25 cellular contexts compared by ENCODE assay signal in genomic region chr10:69496352-69497234, GRCh38. TPM values are rescaled to one million over a fixed set of nuclear protein-coding genes. Genes with fewer than 3 reads are reported as not detected.
DNase-seq lines count a peak whose midpoint lies in the region; FAIRE-seq and TF ChIP-seq lines count a peak whose summit lies in the region.
"Had no signal": no experiment of that assay in that cellular context is flagged by ENCODE, and none has a peak within 500 bp of the region (broad histone marks: within the 10 kb centered on the region; RNA-seq: fewer than 3 reads in every experiment).

No MANE protein-coding gene starts in this region.

- H3K27me3 Mint-ChIP-seq in glutamatergic neuron (ENCODE audit: unreplicated experiment): peaks cover 5% of the 10 kb centered on the region
- H3K27me3 Mint-ChIP-seq: activated naive CD8-positive, alpha-beta T cell treated with anti-CD3 and anti-CD28 coated beads for 36 hours; B cell; stimulated activated naive CD8-positive, alpha-beta T cell treated with anti-CD3 and anti-CD28 coated beads, Interleukin-15, Interleukin-2, amounts not matched to agents 100 ng/mL and 50 ng/mL, for 24 hours had no signal

- 65% methylated on average over 5 of the region's 6 CpGs for WGBS in esophagus muscularis mucosa
- 74 to 100% methylated on average over 2 to 6 of the region's 6 CpGs for WGBS in transverse colon (ENCODE audit: low coverage in 1 of 2), 2 donors

- H3K9me3 Mint-ChIP-seq in glutamatergic neuron (ENCODE audit: unreplicated experiment): peaks cover 6% of the 10 kb centered on the region
- H3K9me3 Mint-ChIP-seq: activated naive CD8-positive, alpha-beta T cell treated with anti-CD3 and anti-CD28 coated beads for 36 hours; H9; nephron; stimulated activated naive CD8-positive, alpha-beta T cell treated with anti-CD3 and anti-CD28 coated beads, Interleukin-15, Interleukin-2, amounts not matched to agents 100 ng/mL and 50 ng/mL, for 24 hours had no signal

- TF ChIP-seq POLR2A in esophagus muscularis mucosa (IDR thresholded peaks at IDR 0.05; ENCODE audit: low read depth) (no peak), transverse colon (IDR thresholded peaks at IDR 0.05) (no peak), GM12892 (IDR thresholded peaks at IDR 0.05; ENCODE audit: low read depth, low read length) (no peak)

- in situ Hi-C loops in transverse colon (cut with MboI; ENCODE audit: low pct_ligation_motif_present in 1 of 4, low pct_unique_long_range_greater_than_20kb in 1 of 4, low sequenced_read_pairs in 3 of 4): no loop called here

- H3K4me3 ChIP-seq in esophagus muscularis mucosa (no peak overlapping the region), rectal smooth muscle tissue (ENCODE audit: low read length) (no peak overlapping the region), transverse colon (no peak overlapping the region)
- H3K4me3 ChIP-seq: hepatocyte had no signal

- H3K9me3 ChIP-seq in esophagus muscularis mucosa: no peaks in the 10 kb centered on the region
- H3K9me3 ChIP-seq in transverse colon: no peaks in the 10 kb centered on the region

- peaks cover 26 to 96% (median 91%) of the 10 kb centered on the region in 4 donors for H3K4me1 ChIP-seq in esophagus muscularis mucosa
- peaks cover 58% of the 10 kb centered on the region for H3K4me1 ChIP-seq in rectal smooth muscle tissue (ENCODE audit: control insufficient read depth, insufficient read depth, low read length)
- peaks cover under 1 to 23% (median 14%) of the 10 kb centered on the region in 4 donors for H3K4me1 ChIP-seq in transverse colon

- TF ChIP-seq CTCF in esophagus muscularis mucosa (IDR thresholded peaks at IDR 0.05) (no peak), transverse colon (IDR thresholded peaks at IDR 0.05) (no peak), glutamatergic neuron (IDR thresholded peaks at IDR 0.05; ENCODE audit: partially characterized antibody, unreplicated experiment) (no peak)

- peaks cover 5% of the 10 kb centered on the region for H3K36me3 Mint-ChIP-seq in glutamatergic neuron (ENCODE audit: unreplicated experiment)
- H3K36me3 Mint-ChIP-seq: activated naive CD8-positive, alpha-beta T cell treated with anti-CD3 and anti-CD28 coated beads for 36 hours had no signal

- no peak overlapping the region for H3K27ac Mint-ChIP-seq in glutamatergic neuron (ENCODE audit: unreplicated experiment)
- H3K27ac Mint-ChIP-seq: activated naive CD8-positive, alpha-beta T cell treated with anti-CD3 and anti-CD28 coated beads for 36 hours; B cell; stimulated activated naive CD8-positive, alpha-beta T cell treated with anti-CD3 and anti-CD28 coated beads, Interleukin-15, Interleukin-2, amounts not matched to agents 100 ng/mL and 50 ng/mL, for 24 hours had no signal

- intact Hi-C loops in esophagus muscularis mucosa (cut with DNase I) (no loop called here), transverse colon (cut with DNase I; ENCODE audit: low total_unique reads) (no loop called here)

- no peaks in the 10 kb centered on the region for H3K27me3 ChIP-seq in esophagus muscularis mucosa
- no peaks in the 10 kb centered on the region for H3K27me3 ChIP-seq in rectal smooth muscle tissue (ENCODE audit: control insufficient read depth, insufficient read depth, low read length)
- no peaks in the 10 kb centered on the region for H3K27me3 ChIP-seq in transverse colon
- H3K27me3 ChIP-seq: brain microvascular endothelial cell, hepatocyte had no signal

- DNase-seq in activated effector memory CD4-positive, alpha-beta T cell treated with anti-CD3 and anti-CD28 coated beads, Interleukin-2, amount 50 U/mL, for 16 hours: peak; percentile 57
- no peak for DNase-seq in activated effector memory CD4-positive, alpha-beta T cell treated with Interleukin-2 at 50 U/mL for 16 hours
- DNase-seq in esophagus muscularis mucosa (ENCODE audit: extremely low spot score) (no peak), transverse colon (no peak), OCI-M2 (lab: John Stamatoyannopoulos, UW; ENCODE audit: unreplicated experiment) (no peak), GM12892 (ENCODE audit: insufficient read length) (no peak), glutamatergic neuron (no peak)
- DNase-seq: activated CD4-positive, alpha-beta T cell treated with anti-CD3 and anti-CD28 coated beads for 1 hour; activated naive CD8-positive, alpha-beta T cell treated with anti-CD3 and anti-CD28 coated beads for 36 hours; brain microvascular endothelial cell; H9; Karpas-422; mesendoderm; NCI-H1417; NCI-H2107; NCI-H524; small intestine; stimulated activated CD4-positive, alpha-beta T cell treated with anti-CD3 and anti-CD28 coated beads, Interleukin-2, amount 100 ng/mL, for 48 hours had no signal

- no peak overlapping the region for H3K9ac ChIP-seq in rectal smooth muscle tissue (ENCODE audit: low read length)

- H3K4me1 Mint-ChIP-seq in glutamatergic neuron (ENCODE audit: low read depth, unreplicated experiment): peaks cover 36% of the 10 kb centered on the region
- H3K4me1 Mint-ChIP-seq: activated naive CD8-positive, alpha-beta T cell treated with anti-CD3 and anti-CD28 coated beads for 36 hours; B cell had no signal

- H3K4me3 Mint-ChIP-seq in glutamatergic neuron (ENCODE audit: unreplicated experiment): no peak overlapping the region
- H3K4me3 Mint-ChIP-seq: activated naive CD8-positive, alpha-beta T cell treated with anti-CD3 and anti-CD28 coated beads for 36 hours; B cell; H9; stimulated activated naive CD8-positive, alpha-beta T cell treated with anti-CD3 and anti-CD28 coated beads, Interleukin-15, Interleukin-2, amounts not matched to agents 100 ng/mL and 50 ng/mL, for 24 hours had no signal

- no peak for FAIRE-seq in GM12892 (lab: Jason Lieb, UNC)
- FAIRE-seq: keratinocyte, small intestine, urothelium cell line had no signal

- H3K27ac ChIP-seq in esophagus muscularis mucosa (replicated peaks in 1 of 4): peak overlapping the region; percentile 71 to 82 (median 80)
- H3K27ac ChIP-seq in rectal smooth muscle tissue (ENCODE audit: low read depth, low read length): peak overlapping the region; percentile 84
- peak overlapping the region; percentile 29 to 79 (median 75) for H3K27ac ChIP-seq in transverse colon
- H3K27ac ChIP-seq: brain microvascular endothelial cell, hepatocyte had no signal

- H3K36me3 ChIP-seq in esophagus muscularis mucosa: peaks cover 0 to 15% (median 13%) of the 10 kb centered on the region in 4 donors
- peaks cover 4% of the 10 kb centered on the region for H3K36me3 ChIP-seq in rectal smooth muscle tissue (ENCODE audit: control insufficient read depth, insufficient read depth, low read length)
- no peaks in the 10 kb centered on the region for H3K36me3 ChIP-seq in transverse colon
- H3K36me3 ChIP-seq: brain microvascular endothelial cell had no signal

- TF ChIP-seq EP300 in esophagus muscularis mucosa (IDR thresholded peaks at IDR 0.05) (no peak), transverse colon (IDR thresholded peaks at IDR 0.05; ENCODE audit: low read depth) (no peak)

RNA-seq across cellular contexts. Expression of gene TSPAN15, which starts 45.3 kb away (rescaled TPM):
- 10 to 100 TPM; 40.3 to 59.4 (median 53.5) TPM for total RNA-seq in esophagus muscularis mucosa
- total RNA-seq in transverse colon: 100 to 1,000 TPM in 3 of 4 donors, 10 to 100 TPM in 1; 97.7 to 152 (median 148) TPM
- 2.2 TPM for polyA plus RNA-seq in GM12892 (2012; ENCODE audit: missing spikeins)
- total RNA-seq in glutamatergic neuron (ENCODE audit: unreplicated experiment): 49.8 TPM
